Comparison of ENCODE assay signal across 25 cellular contexts in the genomic region with DNA sequence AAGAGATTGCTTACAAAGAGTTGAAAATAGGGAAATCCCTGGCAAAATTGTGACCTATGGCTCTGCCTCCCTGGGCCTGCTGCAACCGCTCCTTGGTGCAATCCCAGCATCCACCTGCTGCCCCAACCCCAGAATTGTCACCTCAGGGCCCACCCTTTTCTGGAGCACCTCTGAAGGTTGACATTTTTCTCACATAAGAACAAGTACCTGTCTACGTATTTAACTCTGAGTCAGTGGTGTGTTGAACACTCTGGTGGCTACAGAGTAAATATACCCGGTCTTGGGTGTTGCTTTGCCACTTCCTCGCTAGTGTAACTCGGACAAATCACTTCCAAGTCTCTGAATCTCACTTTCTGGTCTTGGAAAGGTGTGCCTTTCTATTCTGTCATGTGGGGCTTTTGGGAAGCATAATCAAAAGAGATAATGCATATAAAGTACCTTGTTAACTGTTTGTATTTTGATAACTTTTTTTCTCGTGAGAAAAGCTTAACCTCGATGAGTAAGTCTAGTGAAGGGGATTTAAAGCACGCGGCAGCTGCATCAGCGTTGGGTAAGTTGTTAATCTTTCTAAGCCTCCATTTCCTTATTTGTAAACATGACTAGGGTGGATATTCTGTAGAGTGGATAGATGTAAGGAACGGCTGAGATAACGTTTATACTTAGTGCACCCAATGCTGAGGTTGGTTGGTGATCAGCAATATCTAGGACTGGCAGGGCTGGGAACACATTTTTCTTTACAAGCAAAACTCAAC.
DNase-seq lines count a peak whose midpoint lies in the region; ATAC-seq, FAIRE-seq and TF ChIP-seq lines count a peak whose summit lies in the region.
"Had no signal": no experiment of that assay in that cellular context is flagged by ENCODE, and none has a peak within 500 bp of the region (broad histone marks: within the 10 kb centered on the region; RNA-seq: fewer than 3 reads in every experiment).

No MANE protein-coding gene starts in this region.

- no peak overlapping the region for H3K4me2 ChIP-seq in HepG2 (ENCODE audit: low read depth, low read length)
- H3K4me2 ChIP-seq: BLaER1 treated with 17β-estradiol and CSF1 and Interleukin-3, amounts not matched to agents 10 nM and 100 nM; SK-N-SH had no signal

- no peaks in the 10 kb centered on the region for H3K36me3 Mint-ChIP-seq in mesothelial cell of epicardium

- TF ChIP-seq RAD21 in HepG2 (CRISPR knock-in tag; IDR thresholded peaks at IDR 0.05) = no peak

- ATAC-seq in lung (ENCODE audit: insufficient read depth, low FRiP score) (peak; percentile 77), upper lobe of right lung (peak; percentile 86), HepG2 (no peak)
- ATAC-seq: PC-3 had no signal

- no peaks in the 10 kb centered on the region for H4K20me1 ChIP-seq in HepG2 (ENCODE audit: insufficient read depth, low read length)
- H4K20me1 ChIP-seq: BLaER1 treated with 17β-estradiol and CSF1 and Interleukin-3, amounts not matched to agents 10 nM and 100 nM had no signal

- no peak for TF ChIP-seq CTCF in WERI-Rb-1 (IDR thresholded peaks at IDR 0.05; ENCODE audit: low read depth, low read length)
- no peak for TF ChIP-seq CTCF in lung (IDR thresholded peaks at IDR 0.05; ENCODE audit: control extremely low read depth, extremely low read depth)
- no peak for TF ChIP-seq CTCF in upper lobe of right lung (IDR thresholded peaks at IDR 0.05)
- TF ChIP-seq CTCF in HepG2 (CRISPR knock-in tag; IDR thresholded peaks at IDR 0.05) = no peak
- TF ChIP-seq CTCF in mesothelial cell of epicardium (IDR thresholded peaks at IDR 0.05; ENCODE audit: unreplicated experiment) = no peak

- DNase-seq in LHCN-M2 (ENCODE audit: low read depth) (peak; percentile 15), WERI-Rb-1 (peak; percentile 53), lung (ENCODE audit: low spot score) (peak; percentile 34), upper lobe of right lung (no peak), HepG2 (ENCODE audit: low spot score) (no peak), mesothelial cell of epicardium (ENCODE audit: low spot score in 2 of 2, unreplicated experiment in 2 of 2) (no peak)
- DNase-seq in stimulated activated CD4-positive, alpha-beta T cell treated with anti-CD3 and anti-CD28 coated beads, Interleukin-2, amount 100 ng/mL, for 48 hours = no peak
- DNase-seq: CD4-positive, alpha-beta T cell; IMR-90; KG1; MM.1S; NCI-H1092; NCI-H1417 treated with DMSO at 0.1 percent for 48 hours; NCI-H1694 treated with DMSO at 0.1 percent for 48 hours; NCI-H2081; NCI-H2227 treated with DMSO at 0.1 percent for 48 hours; NCI-H748 treated with DMSO at 0.1 percent for 48 hours; NK-92 treated with Interleukin-12 subunit alpha and Interleukin-12 subunit beta, amount 100 ng/mL, for 24 hours; PC-3; SK-N-SH had no signal

- POLR2A ChIA-PET in HepG2 (lab: Yijun Ruan, JAX) = no interaction called here

- no peak overlapping the region for H3K9ac ChIP-seq in HepG2 (ENCODE audit: insufficient read depth, low read depth, low read length)
- H3K9ac ChIP-seq: BLaER1 treated with 17β-estradiol and CSF1 and Interleukin-3, amounts not matched to agents 10 nM and 100 nM; SK-N-SH had no signal

- H3K27me3 Mint-ChIP-seq in mesothelial cell of epicardium (ENCODE audit: low read depth) = peaks cover 48% of the 10 kb centered on the region

- no peak for FAIRE-seq in HepG2 (lab: Jason Lieb, UNC)
- FAIRE-seq: A204.1, D721Med, GM19239, H54 had no signal

- WGBS in lung, 2 donors = 58 to 79% methylated on average over 12 of the region's 12 CpGs
- 22% methylated on average over 12 of the region's 12 CpGs for WGBS in HepG2 (ENCODE audit: low lambda C conversion rate)

- no peak overlapping the region for H3K27ac Mint-ChIP-seq in mesothelial cell of epicardium
- H3K27ac Mint-ChIP-seq: CD4-positive, alpha-beta T cell had no signal

- H3K27me3 ChIP-seq in WERI-Rb-1 (ENCODE audit: insufficient read depth, low read depth, severe bottlenecking) = no peaks in the 10 kb centered on the region
- H3K27me3 ChIP-seq in lung (ENCODE audit: control insufficient read depth, insufficient read depth) = peaks cover 4% of the 10 kb centered on the region
- H3K27me3 ChIP-seq in upper lobe of right lung = no peaks in the 10 kb centered on the region
- no peaks in the 10 kb centered on the region; a peak in 1 of 5 replicates for H3K27me3 ChIP-seq in HepG2 (ENCODE audit: control insufficient read depth in 1 of 2, insufficient read depth in 2 of 2, low read length in 2 of 2)
- H3K27me3 ChIP-seq: BLaER1 treated with 17β-estradiol and CSF1 and Interleukin-3, amounts not matched to agents 10 nM and 100 nM had no signal

- peaks cover 9% of the 10 kb centered on the region for H3K4me1 Mint-ChIP-seq in mesothelial cell of epicardium

- H3K9me3 Mint-ChIP-seq in mesothelial cell of epicardium = no peaks in the 10 kb centered on the region
- H3K9me3 Mint-ChIP-seq: CD4-positive, alpha-beta T cell had no signal

- CTCF ChIA-PET in HepG2 (lab: Yijun Ruan, JAX; ENCODE audit: low intra/inter-chr PET ratio, low total read pairs) = no interaction called here

- TF ChIP-seq POLR2A in HepG2 (IDR thresholded peaks at IDR 0.05; ENCODE audit: insufficient read depth in 1 of 2, low read depth in 2 of 2, low read length in 2 of 2) = no peak

- TF ChIP-seq EP300 in HepG2 (IDR thresholded peaks at IDR 0.05; ENCODE audit: low read depth in 2 of 2, low read length in 2 of 2) = no peak
- TF ChIP-seq EP300 in HepG2 (CRISPR knock-in tag; IDR thresholded peaks at IDR 0.05; ENCODE audit: borderline replicate concordance) = no peak

- intact Hi-C loops in upper lobe of right lung (cut with DNase I) = no loop called here
- intact Hi-C loops in HepG2 (cut with micrococcal nuclease; ENCODE audit: unreplicated experiment) = no loop called here

- H3K4me3 Mint-ChIP-seq in mesothelial cell of epicardium = no peak overlapping the region
- H3K4me3 Mint-ChIP-seq: CD4-positive, alpha-beta T cell had no signal

- H3K27ac ChIP-seq in WERI-Rb-1 (peak overlapping the region; percentile 12), lung (ENCODE audit: low read depth in 1 of 2, low read length in 1 of 2) (peak overlapping the region in 1 of 2 donors; percentile 8), upper lobe of right lung (no peak overlapping the region), HepG2 (ENCODE audit: extremely low read length, insufficient read depth, low read length) (no peak overlapping the region)
- H3K27ac ChIP-seq: BLaER1 treated with 17β-estradiol and CSF1 and Interleukin-3, amounts not matched to agents 10 nM and 100 nM had no signal

- H3K4me3 ChIP-seq in WERI-Rb-1 (ENCODE audit: low read depth, low read length) (no peak overlapping the region), lung (no peak overlapping the region), upper lobe of right lung (no peak overlapping the region), HepG2 (replicated peaks in 1 of 3; ENCODE audit: insufficient read depth in 1 of 3, low read depth in 2 of 3, low read length in 3 of 3) (no peak overlapping the region)
- H3K4me3 ChIP-seq: BLaER1 treated with 17β-estradiol and CSF1 and Interleukin-3, amounts not matched to agents 10 nM and 100 nM had no signal

- H3K79me2 ChIP-seq in HepG2 (ENCODE audit: insufficient read depth, low read length) = no peaks in the 10 kb centered on the region

- no peaks in the 10 kb centered on the region for H3K9me3 ChIP-seq in WERI-Rb-1 (ENCODE audit: severe bottlenecking)
- peaks cover 0 to 5% of the 10 kb centered on the region in 2 donors for H3K9me3 ChIP-seq in lung (ENCODE audit: control insufficient read depth in 2 of 2, insufficient read depth in 1 of 2, low read length in 1 of 2)
- no peaks in the 10 kb centered on the region for H3K9me3 ChIP-seq in upper lobe of right lung
- peaks cover 55% of the 10 kb centered on the region for H3K9me3 ChIP-seq in HepG2 (ENCODE audit: low read length)
- H3K9me3 ChIP-seq: SK-N-SH had no signal

- H2AFZ ChIP-seq in HepG2 (ENCODE audit: low read length) = no peak overlapping the region

- BruUV-seq in HepG2 (replicated peaks; lab: Mats Ljungman, UMichigan) = no TSS peak

- in situ Hi-C loops in HepG2 (cut with HindIII; ENCODE audit: extremely low pct_ligation_motif_present, low pct_unique_long_range_greater_than_20kb) = no loop called here

- no peaks in the 10 kb centered on the region for H3K36me3 ChIP-seq in WERI-Rb-1
- H3K36me3 ChIP-seq in lung (ENCODE audit: control insufficient read depth in 2 of 2, insufficient read depth in 2 of 2, low read length in 2 of 2) = no peaks in the 10 kb centered on the region
- no peaks in the 10 kb centered on the region for H3K36me3 ChIP-seq in upper lobe of right lung
- no peaks in the 10 kb centered on the region for H3K36me3 ChIP-seq in HepG2 (replicated peaks in 1 of 2; ENCODE audit: control insufficient read depth in 1 of 2, insufficient read depth in 2 of 2, low read length in 2 of 2)
- H3K36me3 ChIP-seq: BLaER1 treated with 17β-estradiol and CSF1 and Interleukin-3, amounts not matched to agents 10 nM and 100 nM had no signal

- H3K4me1 ChIP-seq in lung (ENCODE audit: control insufficient read depth in 2 of 2, insufficient read depth in 2 of 2, low read length in 2 of 2) (no peaks in the 10 kb centered on the region), upper lobe of right lung (no peaks in the 10 kb centered on the region), HepG2 (ENCODE audit: insufficient read depth, low read length) (no peaks in the 10 kb centered on the region)
- H3K4me1 ChIP-seq: BLaER1 treated with 17β-estradiol and CSF1 and Interleukin-3, amounts not matched to agents 10 nM and 100 nM had no signal

TF ChIP-seq in HepG2, 621 proteins besides CTCF, POLR2A, EP300 and RAD21 (continues in another document):
- TF ChIP-seq ZNF282 (IDR thresholded peaks at IDR 0.05; ENCODE audit: partially characterized antibody) (no peak), SUZ12 (IDR thresholded peaks at IDR 0.05; ENCODE audit: low read depth, low read length) (no peak), SSRP1 (CRISPR knock-in tag; IDR thresholded peaks at IDR 0.05) (no peak), ZFAT (CRISPR knock-in tag; conservative IDR thresholded peaks at IDR 0.05) (no peak), CBX5 (CRISPR knock-in tag; IDR thresholded peaks at IDR 0.05; ENCODE audit: borderline replicate concordance) (no peak), SP2 (CRISPR knock-in tag; IDR thresholded peaks at IDR 0.05) (no peak)

Comparison
In these comparisons a context has a peak if more than half of its experiments do, and no peak if none do; other contexts are left out.
1. DNase-seq: peak in LHCN-M2 (single experiment), WERI-Rb-1 (single experiment) and lung (single experiment); none in upper lobe of right lung (single experiment), HepG2 (single experiment), mesothelial cell of epicardium (0 of 2) and stimulated activated CD4-positive, alpha-beta T cell treated with anti-CD3 and anti-CD28 coated beads, Interleukin-2, amount 100 ng/mL, for 48 hours (0 of 2).